ENCODE assay signal across 21 cellular contexts in the genomic region with DNA sequence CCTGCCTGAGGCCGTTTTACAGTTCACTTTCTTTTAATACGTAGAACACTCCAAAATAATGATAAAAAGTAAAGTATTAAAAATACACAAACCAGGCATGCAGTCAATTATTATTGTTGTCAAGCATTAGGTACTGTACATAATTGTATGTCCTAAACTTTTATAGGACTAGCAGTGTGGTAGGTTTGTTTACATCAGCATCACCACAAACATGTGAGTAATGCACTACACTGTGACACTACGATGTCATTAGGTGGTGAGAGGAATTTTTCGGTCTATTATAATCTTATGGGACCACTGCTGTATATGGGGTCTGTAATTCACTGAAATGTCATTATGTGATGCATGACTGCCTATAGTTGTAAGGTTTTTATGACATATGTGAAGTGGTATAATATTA.
DNase-seq lines count a peak whose midpoint lies in the region; ATAC-seq lines count a peak whose summit lies in the region.
"Had no signal": no experiment of that assay in that cellular context is flagged by ENCODE, and none has a peak within 500 bp of the region (broad histone marks: within the 10 kb centered on the region; RNA-seq: fewer than 3 reads in every experiment).

No MANE protein-coding gene starts in this region.

- peak; percentile 18 for DNase-seq in EL
- peak; percentile 36 for DNase-seq in H4 (ENCODE audit: low spot score)
- peak; percentile 27 for DNase-seq in SW480 (ENCODE audit: low spot score)
- no peak for DNase-seq in CD1c-positive myeloid dendritic cell (ENCODE audit: extremely low spot score)
- no peak for DNase-seq in activated CD8-positive, alpha-beta memory T cell treated with anti-CD3 and anti-CD28 coated beads, Interleukin-2, amount 50 U/mL, for 4 hours
- DNase-seq: 8988T; ACHN; AML-193; BE2C; Calu3; CD4-positive, alpha-beta memory T cell; COR-L47; DMS53; DMS79 treated with DMSO at 0.1 percent for 48 hours; GF-D8; GM23248; H9 had no signal

- ATAC-seq in GM18873 (IDR thresholded peaks at IDR 0.05; ENCODE audit: low FRiP score, unreplicated experiment) (no peak), HG02763 (IDR thresholded peaks at IDR 0.05; ENCODE audit: unreplicated experiment) (no peak)
- ATAC-seq: A549, HCT116 had no signal

Comparison
In these comparisons a context has a peak if more than half of its experiments do, and no peak if none do; other contexts are left out.
1. DNase-seq: peak in EL (single experiment), H4 (single experiment) and SW480 (single experiment); none in CD1c-positive myeloid dendritic cell (single experiment) and activated CD8-positive, alpha-beta memory T cell treated with anti-CD3 and anti-CD28 coated beads, Interleukin-2, amount 50 U/mL, for 4 hours (single experiment).